ENCODE assay signal across 29 cellular contexts in genomic region chr10:47016564-47016963, GRCh38.
"Had no signal": no experiment of that assay in that cellular context is flagged by ENCODE, and none has a peak within 500 bp of the region (broad histone marks: within the 10 kb centered on the region; RNA-seq: fewer than 3 reads in every experiment).

No MANE protein-coding gene starts in this region.

- H3K27ac Mint-ChIP-seq: dendritic cell treated with granulocyte-macrophage colony-stimulating factor and Interleukin-4, amounts not matched to agents 40 ng/mL and 50 ng/mL, for 4 days; endodermal cell; mesothelial cell of epicardium; naive B cell; nephron; stimulated activated memory B cell treated with anti-CD40 and anti-IgM and Interleukin-4, amounts not matched to agents 10 μg/mL and 1 μg/mL and 100 μg/mL, for 72 hours; type B pancreatic cell had no signal

- H3K27ac ChIP-seq: colonic mucosa, epithelial cell of prostate, gastrocnemius medialis, heart left ventricle, hepatocyte, prostate gland, skin epidermis, spleen, testis, tibial artery had no signal

- H3K9me3 Mint-ChIP-seq: dendritic cell treated with granulocyte-macrophage colony-stimulating factor and Interleukin-4, amounts not matched to agents 40 ng/mL and 50 ng/mL, for 4 days; endodermal cell; mesothelial cell of epicardium; naive B cell; nephron; stimulated activated memory B cell treated with anti-CD40 and anti-IgM and Interleukin-4, amounts not matched to agents 10 μg/mL and 1 μg/mL and 100 μg/mL, for 72 hours; type B pancreatic cell had no signal

- H3K4me3 Mint-ChIP-seq: dendritic cell treated with granulocyte-macrophage colony-stimulating factor and Interleukin-4, amounts not matched to agents 40 ng/mL and 50 ng/mL, for 4 days; endodermal cell; mesothelial cell of epicardium; naive B cell; nephron; stimulated activated memory B cell treated with anti-CD40 and anti-IgM and Interleukin-4, amounts not matched to agents 10 μg/mL and 1 μg/mL and 100 μg/mL, for 72 hours; type B pancreatic cell had no signal

- H3K4me3 ChIP-seq: colonic mucosa, gastrocnemius medialis, heart left ventricle, hepatocyte, mucosa of descending colon, prostate gland, skin epidermis, spleen, testis, tibial artery had no signal

- FAIRE-seq: islet of Langerhans had no signal

- DNase-seq: colonic mucosa; effector CD8-positive, alpha-beta T cell; endodermal cell; foreskin fibroblast; gastrocnemius medialis; heart left ventricle; mesenchymal stem cell; mucosa of descending colon; naive B cell; nucleus accumbens; right cardiac atrium; spleen; stimulated activated CD4-positive, alpha-beta T cell treated with anti-CD3 and anti-CD28 coated beads, Interleukin-4, amount 100 ng/mL, for 4 hours; stimulated activated naive CD8-positive, alpha-beta T cell treated with anti-CD3 and anti-CD28 coated beads, Interleukin-15, Interleukin-2, amounts not matched to agents 100 U/mL and 50 U/mL, for 24 hours; substantia nigra; testis; tibial artery had no signal

- H3K36me3 Mint-ChIP-seq: mesothelial cell of epicardium; naive B cell; stimulated activated memory B cell treated with anti-CD40 and anti-IgM and Interleukin-4, amounts not matched to agents 10 μg/mL and 1 μg/mL and 100 μg/mL, for 72 hours; type B pancreatic cell had no signal

- H3K4me1 Mint-ChIP-seq: mesothelial cell of epicardium; naive B cell; stimulated activated memory B cell treated with anti-CD40 and anti-IgM and Interleukin-4, amounts not matched to agents 10 μg/mL and 1 μg/mL and 100 μg/mL, for 72 hours had no signal

- H3K36me3 ChIP-seq: colonic mucosa, gastrocnemius medialis, heart left ventricle, prostate gland, spleen, tibial artery had no signal

- H3K27me3 ChIP-seq: colonic mucosa, gastrocnemius medialis, heart left ventricle, hepatocyte, spleen, testis had no signal

- H3K9me3 ChIP-seq: colonic mucosa, gastrocnemius medialis, mucosa of descending colon, prostate gland, spleen, testis, tibial artery had no signal

- ATAC-seq: esophagus mucosa; gastrocnemius medialis; heart left ventricle; left lobe of liver; mucosa of descending colon; right cardiac atrium; stimulated activated memory B cell treated with anti-CD40 and anti-IgM and Interleukin-4, amounts not matched to agents 10 μg/mL and 1 μg/mL and 100 μg/mL, for 72 hours; stimulated activated naive CD8-positive, alpha-beta T cell treated with anti-CD3 and anti-CD28 coated beads, Interleukin-15, Interleukin-2, amounts not matched to agents 100 U/mL and 50 U/mL, for 24 hours had no signal
